In the genomic region with DNA sequence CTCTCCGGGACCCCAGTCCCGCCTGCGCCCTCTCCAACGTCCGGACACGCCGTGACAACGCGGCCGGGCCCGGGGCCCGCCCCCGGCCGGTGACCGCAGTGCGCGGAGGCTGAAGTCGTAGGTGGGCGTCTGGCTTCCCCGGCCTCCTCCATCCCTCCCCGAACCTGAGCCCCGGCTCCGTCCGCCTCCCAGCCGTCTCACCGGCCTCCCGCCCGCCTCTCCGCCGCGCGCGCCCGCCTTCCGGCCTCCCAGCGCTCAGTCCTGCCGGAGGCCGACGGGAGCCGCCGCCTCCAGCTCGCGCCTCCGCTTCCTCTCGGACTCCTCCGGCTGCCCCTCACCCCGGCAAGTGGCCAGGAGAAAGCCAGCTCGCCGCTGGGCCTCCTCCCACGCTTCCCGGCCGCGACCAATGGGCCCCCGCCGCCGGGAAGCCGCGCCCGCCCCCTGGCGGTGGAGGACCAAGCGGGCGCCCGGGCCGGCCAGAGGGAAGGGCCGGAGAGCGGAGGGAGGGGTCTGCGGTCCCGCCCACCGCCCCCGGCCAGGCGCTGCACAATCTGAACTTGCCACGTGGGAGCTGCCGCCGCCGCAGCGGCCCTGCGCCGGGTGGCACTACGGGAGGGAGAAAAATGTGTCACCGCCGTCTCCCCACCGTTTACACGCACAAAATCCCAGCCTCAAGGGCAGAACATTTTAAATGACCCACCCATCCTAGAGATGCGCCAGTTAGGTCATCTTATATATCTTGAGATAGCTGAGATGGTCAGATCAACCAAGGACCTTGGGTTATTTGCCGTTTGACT, we compare ENCODE assay signal across 1 cellular context.
TF ChIP-seq lines count a peak whose summit lies in the region.

A gene with protein sequence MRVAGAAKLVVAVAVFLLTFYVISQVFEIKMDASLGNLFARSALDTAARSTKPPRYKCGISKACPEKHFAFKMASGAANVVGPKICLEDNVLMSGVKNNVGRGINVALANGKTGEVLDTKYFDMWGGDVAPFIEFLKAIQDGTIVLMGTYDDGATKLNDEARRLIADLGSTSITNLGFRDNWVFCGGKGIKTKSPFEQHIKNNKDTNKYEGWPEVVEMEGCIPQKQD (minus strand): TSS at position 348 of the 797 bp plus-strand sequence. CDS start 13,339 bp downstream, outside the sequence.

TF ChIP-seq in GM23338, 12 proteins besides CTCF, POLR2A, EP300 and RAD21:
- TF ChIP-seq, protein P1, sequence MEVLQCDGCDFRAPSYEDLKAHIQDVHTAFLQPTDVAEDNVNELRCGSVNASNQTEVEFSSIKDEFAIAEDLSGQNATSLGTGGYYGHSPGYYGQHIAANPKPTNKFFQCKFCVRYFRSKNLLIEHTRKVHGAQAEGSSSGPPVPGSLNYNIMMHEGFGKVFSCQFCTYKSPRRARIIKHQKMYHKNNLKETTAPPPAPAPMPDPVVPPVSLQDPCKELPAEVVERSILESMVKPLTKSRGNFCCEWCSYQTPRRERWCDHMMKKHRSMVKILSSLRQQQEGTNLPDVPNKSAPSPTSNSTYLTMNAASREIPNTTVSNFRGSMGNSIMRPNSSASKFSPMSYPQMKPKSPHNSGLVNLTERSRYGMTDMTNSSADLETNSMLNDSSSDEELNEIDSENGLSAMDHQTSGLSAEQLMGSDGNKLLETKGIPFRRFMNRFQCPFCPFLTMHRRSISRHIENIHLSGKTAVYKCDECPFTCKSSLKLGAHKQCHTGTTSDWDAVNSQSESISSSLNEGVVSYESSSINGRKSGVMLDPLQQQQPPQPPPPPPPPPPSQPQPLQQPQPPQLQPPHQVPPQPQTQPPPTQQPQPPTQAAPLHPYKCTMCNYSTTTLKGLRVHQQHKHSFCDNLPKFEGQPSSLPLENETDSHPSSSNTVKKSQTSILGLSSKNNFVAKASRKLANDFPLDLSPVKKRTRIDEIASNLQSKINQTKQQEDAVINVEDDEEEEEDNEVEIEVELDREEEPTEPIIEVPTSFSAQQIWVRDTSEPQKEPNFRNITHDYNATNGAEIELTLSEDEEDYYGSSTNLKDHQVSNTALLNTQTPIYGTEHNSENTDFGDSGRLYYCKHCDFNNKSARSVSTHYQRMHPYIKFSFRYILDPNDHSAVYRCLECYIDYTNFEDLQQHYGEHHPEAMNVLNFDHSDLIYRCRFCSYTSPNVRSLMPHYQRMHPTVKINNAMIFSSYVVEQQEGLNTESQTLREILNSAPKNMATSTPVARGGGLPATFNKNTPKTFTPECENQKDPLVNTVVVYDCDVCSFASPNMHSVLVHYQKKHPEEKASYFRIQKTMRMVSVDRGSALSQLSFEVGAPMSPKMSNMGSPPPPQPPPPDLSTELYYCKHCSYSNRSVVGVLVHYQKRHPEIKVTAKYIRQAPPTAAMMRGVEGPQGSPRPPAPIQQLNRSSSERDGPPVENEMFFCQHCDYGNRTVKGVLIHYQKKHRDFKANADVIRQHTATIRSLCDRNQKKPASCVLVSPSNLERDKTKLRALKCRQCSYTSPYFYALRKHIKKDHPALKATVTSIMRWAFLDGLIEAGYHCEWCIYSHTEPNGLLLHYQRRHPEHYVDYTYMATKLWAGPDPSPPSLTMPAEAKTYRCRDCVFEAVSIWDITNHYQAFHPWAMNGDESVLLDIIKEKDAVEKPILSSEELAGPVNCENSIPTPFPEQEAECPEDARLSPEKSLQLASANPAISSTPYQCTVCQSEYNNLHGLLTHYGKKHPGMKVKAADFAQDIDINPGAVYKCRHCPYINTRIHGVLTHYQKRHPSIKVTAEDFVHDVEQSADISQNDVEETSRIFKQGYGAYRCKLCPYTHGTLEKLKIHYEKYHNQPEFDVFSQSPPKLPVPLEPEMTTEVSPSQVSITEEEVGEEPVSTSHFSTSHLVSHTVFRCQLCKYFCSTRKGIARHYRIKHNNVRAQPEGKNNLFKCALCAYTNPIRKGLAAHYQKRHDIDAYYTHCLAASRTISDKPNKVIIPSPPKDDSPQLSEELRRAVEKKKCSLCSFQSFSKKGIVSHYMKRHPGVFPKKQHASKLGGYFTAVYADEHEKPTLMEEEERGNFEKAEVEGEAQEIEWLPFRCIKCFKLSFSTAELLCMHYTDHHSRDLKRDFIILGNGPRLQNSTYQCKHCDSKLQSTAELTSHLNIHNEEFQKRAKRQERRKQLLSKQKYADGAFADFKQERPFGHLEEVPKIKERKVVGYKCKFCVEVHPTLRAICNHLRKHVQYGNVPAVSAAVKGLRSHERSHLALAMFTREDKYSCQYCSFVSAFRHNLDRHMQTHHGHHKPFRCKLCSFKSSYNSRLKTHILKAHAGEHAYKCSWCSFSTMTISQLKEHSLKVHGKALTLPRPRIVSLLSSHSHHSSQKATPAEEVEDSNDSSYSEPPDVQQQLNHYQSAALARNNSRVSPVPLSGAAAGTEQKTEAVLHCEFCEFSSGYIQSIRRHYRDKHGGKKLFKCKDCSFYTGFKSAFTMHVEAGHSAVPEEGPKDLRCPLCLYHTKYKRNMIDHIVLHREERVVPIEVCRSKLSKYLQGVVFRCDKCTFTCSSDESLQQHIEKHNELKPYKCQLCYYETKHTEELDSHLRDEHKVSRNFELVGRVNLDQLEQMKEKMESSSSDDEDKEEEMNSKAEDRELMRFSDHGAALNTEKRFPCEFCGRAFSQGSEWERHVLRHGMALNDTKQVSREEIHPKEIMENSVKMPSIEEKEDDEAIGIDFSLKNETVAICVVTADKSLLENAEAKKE (CRISPR knock-in tag; IDR thresholded peaks at IDR 0.05) = no peak
- TF ChIP-seq ZNF114 (CRISPR knock-in tag; IDR thresholded peaks at IDR 0.05) (no peak), REST (IDR thresholded peaks at IDR 0.05; ENCODE audit: unreplicated experiment) (no peak), CREB1 (CRISPR knock-in tag; IDR thresholded peaks at IDR 0.05; ENCODE audit: low read depth) (peak; percentile 56), POLR2AphosphoS5 (IDR thresholded peaks at IDR 0.05; ENCODE audit: low read depth) (peak; percentile 78), ETS1 (IDR thresholded peaks at IDR 0.05) (peak; percentile 29; the same call in 1 of the 2 replicates), STAT1 (IDR thresholded peaks at IDR 0.05; ENCODE audit: unreplicated experiment) (no peak)
